In the genomic region with DNA sequence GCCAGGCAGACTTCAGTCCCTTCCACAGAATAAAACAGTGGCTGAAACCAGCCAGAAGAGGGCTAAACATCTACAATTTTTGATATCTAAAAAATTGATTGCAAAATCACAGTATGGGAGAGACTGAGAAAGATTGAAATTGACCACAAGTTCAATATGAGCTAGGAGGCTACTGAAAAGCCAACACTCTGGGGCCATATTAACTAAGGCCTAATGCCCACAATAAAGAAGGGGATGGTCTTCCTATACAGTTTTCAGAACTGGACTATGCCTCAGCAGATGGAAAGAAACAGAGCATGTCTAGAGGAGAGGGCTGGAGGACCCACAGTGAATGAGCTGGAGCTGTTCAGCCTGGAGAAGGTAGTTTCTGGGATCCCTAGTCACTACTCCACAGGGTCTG, we compare ENCODE assay signal across 2 cellular contexts.
TF ChIP-seq lines count a peak whose summit lies in the region.

No MANE protein-coding gene starts in this region.

TF ChIP-seq in SK-N-SH treated with all-trans-retinoic acid at 6 μM for 48 hours, 23 proteins besides CTCF, POLR2A, EP300 and RAD21:
- no peak for TF ChIP-seq TOX (CRISPR knock-in tag; IDR thresholded peaks at IDR 0.05; ENCODE audit: borderline replicate concordance)
- peak; percentile 96 for TF ChIP-seq ZNF70 (CRISPR knock-in tag; IDR thresholded peaks at IDR 0.05)
TF ChIP-seq in SK-N-SH treated with all-trans-retinoic acid at 6 μM for 48 hours: peak in this region for 1.

TF ChIP-seq in SK-N-SH, 30 proteins besides CTCF, POLR2A, EP300 and RAD21:
- no peak for TF ChIP-seq FOXM1 (IDR thresholded peaks at IDR 0.05; ENCODE audit: low read depth)
TF ChIP-seq in SK-N-SH: peak in this region for 0.
